In the genomic region with DNA sequence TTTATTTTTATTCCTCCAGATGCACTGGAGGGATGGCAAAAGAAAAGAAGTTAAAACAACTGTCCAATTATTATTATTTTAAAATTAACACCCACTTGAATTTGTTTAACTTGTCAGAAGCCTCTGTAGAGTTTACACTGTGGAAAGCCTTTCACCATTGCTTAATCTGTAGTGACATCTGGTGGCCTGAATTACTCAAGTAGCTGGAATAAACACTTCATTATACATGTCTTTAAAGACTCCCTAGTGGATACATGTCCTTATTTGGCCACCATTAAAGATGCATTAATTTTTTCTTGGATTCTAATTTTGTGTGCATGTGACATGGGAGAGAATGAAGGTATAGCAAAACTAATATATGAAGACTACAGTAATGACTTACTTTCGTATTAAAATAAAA, we compare ENCODE assay signal across 8 cellular contexts.
DNase-seq lines count a peak whose midpoint lies in the region; ATAC-seq, FAIRE-seq and TF ChIP-seq lines count a peak whose summit lies in the region.

No MANE protein-coding gene starts in this region.

- no peaks in the 10 kb centered on the region for H3K27me3 Mint-ChIP-seq in activated CD4-positive, alpha-beta memory T cell treated with anti-CD3 and anti-CD28 coated beads, Interleukin-2, amount 10 ng/mL, durations not matched to agents 7 days and 5 days

- no peak for TF ChIP-seq POLR2A in sigmoid colon (IDR thresholded peaks at IDR 0.05)

- no peaks in the 10 kb centered on the region for H3K36me3 Mint-ChIP-seq in activated CD4-positive, alpha-beta memory T cell treated with anti-CD3 and anti-CD28 coated beads, Interleukin-2, amount 10 ng/mL, durations not matched to agents 7 days and 5 days (ENCODE audit: low read depth)

- no peaks in the 10 kb centered on the region for H3K4me1 ChIP-seq in pancreas
- no peaks in the 10 kb centered on the region for H3K4me1 ChIP-seq in sigmoid colon

- DNase-seq in Daoy (ENCODE audit: low read depth) (peak; percentile 13), NCI-H774 (lab: John Stamatoyannopoulos, UW) (peak; percentile 52), epidermal melanocyte (ENCODE audit: insufficient read length, low spot score) (peak; percentile 20), pancreas (no peak), sigmoid colon (no peak)
- no peak for DNase-seq in activated CD4-positive, alpha-beta memory T cell treated with anti-CD3 and anti-CD28 coated beads, Interleukin-2, amount 10 ng/mL, durations not matched to agents 7 days and 5 days

- no peak overlapping the region for H3K27ac Mint-ChIP-seq in activated CD4-positive, alpha-beta memory T cell treated with anti-CD3 and anti-CD28 coated beads, Interleukin-2, amount 10 ng/mL, durations not matched to agents 7 days and 5 days

- POLR2A ChIA-PET in activated CD4-positive, alpha-beta memory T cell treated with anti-CD3 and anti-CD28 coated beads, Interleukin-2, amount 10 ng/mL, durations not matched to agents 7 days and 5 days (lab: Charles Lee), result no interaction called here

- H3K4me1 Mint-ChIP-seq in activated CD4-positive, alpha-beta memory T cell treated with anti-CD3 and anti-CD28 coated beads, Interleukin-2, amount 10 ng/mL, durations not matched to agents 7 days and 5 days, result no peaks in the 10 kb centered on the region

- no peak overlapping the region for H3K4me3 Mint-ChIP-seq in activated CD4-positive, alpha-beta memory T cell treated with anti-CD3 and anti-CD28 coated beads, Interleukin-2, amount 10 ng/mL, durations not matched to agents 7 days and 5 days

- ATAC-seq in HG02973 (IDR thresholded peaks at IDR 0.05; ENCODE audit: unreplicated experiment) (peak; percentile 69), pancreas (peak in 3 of 4 donors; percentile 54 to 57 (median 56)), GM19395 (IDR thresholded peaks at IDR 0.05; ENCODE audit: unreplicated experiment) (no peak)

- H3K4me3 ChIP-seq in pancreas (no peak overlapping the region), sigmoid colon (no peak overlapping the region)

- peak; percentile 70 for FAIRE-seq in pancreas (lab: Jason Lieb, UNC)

- H3K9me3 ChIP-seq in pancreas (no peaks in the 10 kb centered on the region), sigmoid colon (no peaks in the 10 kb centered on the region)

- WGBS in pancreas, 2 donors, result 56 to 73% methylated on average over 1 of the region's 1 CpG
- WGBS in sigmoid colon, 2 donors, result 77 to 78% methylated on average over 1 of the region's 1 CpG

- CTCF ChIA-PET in activated CD4-positive, alpha-beta memory T cell treated with anti-CD3 and anti-CD28 coated beads, Interleukin-2, amount 10 ng/mL, durations not matched to agents 7 days and 5 days (lab: Charles Lee), result no interaction called here

- no peak for TF ChIP-seq CTCF in pancreas (IDR thresholded peaks at IDR 0.05)
- TF ChIP-seq CTCF in sigmoid colon (IDR thresholded peaks at IDR 0.05), result no peak

- intact Hi-C loops in pancreas (cut with DNase I), result no loop called here
- intact Hi-C loops in sigmoid colon (cut with DNase I), result no loop called here

- no peak for TF ChIP-seq EP300 in sigmoid colon (IDR thresholded peaks at IDR 0.05)

- H3K27ac ChIP-seq in pancreas (no peak overlapping the region), sigmoid colon (no peak overlapping the region)

- H3K27me3 ChIP-seq in pancreas (no peaks in the 10 kb centered on the region), sigmoid colon (no peaks in the 10 kb centered on the region)

- no peaks in the 10 kb centered on the region for H3K36me3 ChIP-seq in pancreas
- no peaks in the 10 kb centered on the region for H3K36me3 ChIP-seq in sigmoid colon

- H3K9me3 Mint-ChIP-seq in activated CD4-positive, alpha-beta memory T cell treated with anti-CD3 and anti-CD28 coated beads, Interleukin-2, amount 10 ng/mL, durations not matched to agents 7 days and 5 days, result no peaks in the 10 kb centered on the region

Comparison
In these comparisons a context has a peak if more than half of its experiments do, and no peak if none do; other contexts are left out.
1. DNase-seq: peak in Daoy (single experiment), NCI-H774 (single experiment) and epidermal melanocyte (single experiment); none in pancreas (0 of 6), sigmoid colon (single experiment) and activated CD4-positive, alpha-beta memory T cell treated with anti-CD3 and anti-CD28 coated beads, Interleukin-2, amount 10 ng/mL, durations not matched to agents 7 days and 5 days (single experiment).